ENCODE assay signal across 1 cellular context in the genomic region with DNA sequence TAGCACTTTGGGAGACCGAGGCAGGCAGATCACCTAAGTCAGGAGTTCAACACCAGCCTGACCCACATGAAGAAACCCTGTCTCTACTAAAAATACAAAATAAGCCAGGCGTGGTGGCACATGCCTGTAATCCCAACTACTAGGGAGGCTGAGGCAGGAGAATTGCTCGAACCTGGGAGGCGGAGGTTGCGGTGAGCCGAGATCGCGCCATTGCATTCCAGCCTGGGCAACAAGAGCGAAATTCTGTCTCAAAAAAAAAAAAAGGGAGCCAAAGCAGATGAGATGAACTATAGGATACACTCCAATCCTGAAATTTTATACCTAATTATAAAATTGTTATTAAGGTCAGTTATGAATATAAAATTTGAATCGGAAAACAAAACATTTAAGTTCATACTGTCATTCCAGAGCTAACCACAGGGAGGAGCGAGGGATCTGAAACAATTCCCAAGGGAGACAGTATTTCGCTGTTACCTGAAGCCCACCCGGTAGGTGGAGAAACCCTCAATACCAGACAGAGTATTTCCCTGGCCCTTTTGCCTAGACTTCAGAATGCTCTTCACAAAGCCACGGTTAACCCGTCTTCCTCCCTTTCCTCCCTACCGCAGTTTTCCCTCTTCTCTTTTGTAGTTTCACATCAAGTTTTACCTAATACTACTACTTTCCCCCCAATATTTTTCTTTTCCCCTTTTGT.
TF ChIP-seq lines count a peak whose summit lies in the region.

No MANE protein-coding gene starts in this region.

TF ChIP-seq in HepG2, 621 proteins besides CTCF, POLR2A, EP300 and RAD21 (continued from another document and continues in another):
- TF ChIP-seq, protein P1, sequence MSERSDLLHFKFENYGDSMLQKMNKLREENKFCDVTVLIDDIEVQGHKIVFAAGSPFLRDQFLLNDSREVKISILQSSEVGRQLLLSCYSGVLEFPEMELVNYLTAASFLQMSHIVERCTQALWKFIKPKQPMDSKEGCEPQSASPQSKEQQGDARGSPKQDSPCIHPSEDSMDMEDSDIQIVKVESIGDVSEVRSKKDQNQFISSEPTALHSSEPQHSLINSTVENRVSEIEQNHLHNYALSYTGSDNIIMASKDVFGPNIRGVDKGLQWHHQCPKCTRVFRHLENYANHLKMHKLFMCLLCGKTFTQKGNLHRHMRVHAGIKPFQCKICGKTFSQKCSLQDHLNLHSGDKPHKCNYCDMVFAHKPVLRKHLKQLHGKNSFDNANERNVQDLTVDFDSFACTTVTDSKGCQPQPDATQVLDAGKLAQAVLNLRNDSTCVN (CRISPR knock-in tag; IDR thresholded peaks at IDR 0.05; ENCODE audit: borderline replicate concordance), result no peak
- TF ChIP-seq GATAD2A (CRISPR knock-in tag; IDR thresholded peaks at IDR 0.05) (peak; percentile 28; the same call in 1 of the 2 replicates), CCDC6 (CRISPR knock-in tag; IDR thresholded peaks at IDR 0.05) (no peak), ZNF432 (CRISPR knock-in tag; IDR thresholded peaks at IDR 0.05; ENCODE audit: borderline replicate concordance) (no peak), HNRNPLL (IDR thresholded peaks at IDR 0.05; ENCODE audit: low read depth, low read length, poor library complexity, severe bottlenecking) (no peak), PPARG (CRISPR knock-in tag; conservative IDR thresholded peaks at IDR 0.05) (peak; percentile 66; the same call in 1 of the 2 replicates), HCFC1 (IDR thresholded peaks at IDR 0.05; ENCODE audit: low read depth, low read length) (no peak), TAF1 (CRISPR knock-in tag; IDR thresholded peaks at IDR 0.05) (no peak), ZFP62 (CRISPR knock-in tag; IDR thresholded peaks at IDR 0.05) (no peak), SAP130 (CRISPR knock-in tag; IDR thresholded peaks at IDR 0.05; ENCODE audit: low read depth) (peak; percentile 74; the same call in 1 of the 2 replicates), SMARCC2 (IDR thresholded peaks at IDR 0.05) (no peak), GPN1 (CRISPR knock-in tag; IDR thresholded peaks at IDR 0.05; ENCODE audit: borderline replicate concordance) (no peak), MTF1 (CRISPR knock-in tag; IDR thresholded peaks at IDR 0.05) (no peak), NRL (CRISPR knock-in tag; IDR thresholded peaks at IDR 0.05; ENCODE audit: borderline replicate concordance) (no peak), ZNF672 (CRISPR knock-in tag; IDR thresholded peaks at IDR 0.05) (no peak), KLF16 (CRISPR knock-in tag; IDR thresholded peaks at IDR 0.05) (peak in 1 of 2 experiments; percentile 50; a peak in 1 of 4 replicates), SNRNP70 (IDR thresholded peaks at IDR 0.05; ENCODE audit: low read depth, low read length) (no peak), ZNF256 (CRISPR knock-in tag; conservative IDR thresholded peaks at IDR 0.05) (no peak), ZNF441 (CRISPR knock-in tag; IDR thresholded peaks at IDR 0.05; ENCODE audit: borderline replicate concordance) (0 out of 2 replicates have a peak, but pooled peaks have one; percentile 31), ZNF484 (CRISPR knock-in tag; IDR thresholded peaks at IDR 0.05; ENCODE audit: borderline replicate concordance, low read depth) (no peak), ZSCAN12 (CRISPR knock-in tag; IDR thresholded peaks at IDR 0.05) (no peak), NBN (conservative IDR thresholded peaks at IDR 0.05) (no peak), TARDBP (CRISPR knock-in tag; IDR thresholded peaks at IDR 0.05) (no peak), KAT7 (CRISPR knock-in tag; IDR thresholded peaks at IDR 0.05; ENCODE audit: borderline replicate concordance) (peak; percentile 67; the same call in 1 of the 2 replicates), HOXA3 (CRISPR knock-in tag; IDR thresholded peaks at IDR 0.05) (no peak), HDAC1 (CRISPR knock-in tag; IDR thresholded peaks at IDR 0.05) (no peak), ETV5 (CRISPR knock-in tag; IDR thresholded peaks at IDR 0.05; ENCODE audit: borderline replicate concordance) (no peak; the same call in 1 of the 2 replicates), ZNF263 (CRISPR knock-in tag; IDR thresholded peaks at IDR 0.05) (no peak), NPAS2 (CRISPR knock-in tag; IDR thresholded peaks at IDR 0.05; ENCODE audit: borderline replicate concordance) (no peak), STAG1 (CRISPR knock-in tag; IDR thresholded peaks at IDR 0.05) (peak; percentile 87), SKI (IDR thresholded peaks at IDR 0.05; ENCODE audit: partially characterized antibody) (no peak), SMC3 (IDR thresholded peaks at IDR 0.05; ENCODE audit: low read length) (peak; percentile 96), ZIK1 (CRISPR knock-in tag; IDR thresholded peaks at IDR 0.05; ENCODE audit: borderline replicate concordance, low read depth) (no peak), ZSCAN25 (CRISPR knock-in tag; IDR thresholded peaks at IDR 0.05) (no peak), RAD51 (IDR thresholded peaks at IDR 0.05; ENCODE audit: borderline replicate concordance) (no peak), HES4 (CRISPR knock-in tag; IDR thresholded peaks at IDR 0.05; ENCODE audit: borderline replicate concordance) (no peak)
- TF ChIP-seq, protein P2, sequence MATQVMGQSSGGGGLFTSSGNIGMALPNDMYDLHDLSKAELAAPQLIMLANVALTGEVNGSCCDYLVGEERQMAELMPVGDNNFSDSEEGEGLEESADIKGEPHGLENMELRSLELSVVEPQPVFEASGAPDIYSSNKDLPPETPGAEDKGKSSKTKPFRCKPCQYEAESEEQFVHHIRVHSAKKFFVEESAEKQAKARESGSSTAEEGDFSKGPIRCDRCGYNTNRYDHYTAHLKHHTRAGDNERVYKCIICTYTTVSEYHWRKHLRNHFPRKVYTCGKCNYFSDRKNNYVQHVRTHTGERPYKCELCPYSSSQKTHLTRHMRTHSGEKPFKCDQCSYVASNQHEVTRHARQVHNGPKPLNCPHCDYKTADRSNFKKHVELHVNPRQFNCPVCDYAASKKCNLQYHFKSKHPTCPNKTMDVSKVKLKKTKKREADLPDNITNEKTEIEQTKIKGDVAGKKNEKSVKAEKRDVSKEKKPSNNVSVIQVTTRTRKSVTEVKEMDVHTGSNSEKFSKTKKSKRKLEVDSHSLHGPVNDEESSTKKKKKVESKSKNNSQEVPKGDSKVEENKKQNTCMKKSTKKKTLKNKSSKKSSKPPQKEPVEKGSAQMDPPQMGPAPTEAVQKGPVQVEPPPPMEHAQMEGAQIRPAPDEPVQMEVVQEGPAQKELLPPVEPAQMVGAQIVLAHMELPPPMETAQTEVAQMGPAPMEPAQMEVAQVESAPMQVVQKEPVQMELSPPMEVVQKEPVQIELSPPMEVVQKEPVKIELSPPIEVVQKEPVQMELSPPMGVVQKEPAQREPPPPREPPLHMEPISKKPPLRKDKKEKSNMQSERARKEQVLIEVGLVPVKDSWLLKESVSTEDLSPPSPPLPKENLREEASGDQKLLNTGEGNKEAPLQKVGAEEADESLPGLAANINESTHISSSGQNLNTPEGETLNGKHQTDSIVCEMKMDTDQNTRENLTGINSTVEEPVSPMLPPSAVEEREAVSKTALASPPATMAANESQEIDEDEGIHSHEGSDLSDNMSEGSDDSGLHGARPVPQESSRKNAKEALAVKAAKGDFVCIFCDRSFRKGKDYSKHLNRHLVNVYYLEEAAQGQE (IDR thresholded peaks at IDR 0.05; ENCODE audit: borderline replicate concordance in 1 of 2, low read depth in 1 of 2, low read length in 2 of 2), result no peak
- TF ChIP-seq, protein P3, sequence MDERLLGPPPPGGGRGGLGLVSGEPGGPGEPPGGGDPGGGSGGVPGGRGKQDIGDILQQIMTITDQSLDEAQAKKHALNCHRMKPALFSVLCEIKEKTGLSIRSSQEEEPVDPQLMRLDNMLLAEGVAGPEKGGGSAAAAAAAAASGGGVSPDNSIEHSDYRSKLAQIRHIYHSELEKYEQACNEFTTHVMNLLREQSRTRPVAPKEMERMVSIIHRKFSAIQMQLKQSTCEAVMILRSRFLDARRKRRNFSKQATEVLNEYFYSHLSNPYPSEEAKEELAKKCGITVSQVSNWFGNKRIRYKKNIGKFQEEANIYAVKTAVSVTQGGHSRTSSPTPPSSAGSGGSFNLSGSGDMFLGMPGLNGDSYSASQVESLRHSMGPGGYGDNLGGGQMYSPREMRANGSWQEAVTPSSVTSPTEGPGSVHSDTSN (CRISPR knock-in tag; IDR thresholded peaks at IDR 0.05), result no peak
- TF ChIP-seq, protein P4, sequence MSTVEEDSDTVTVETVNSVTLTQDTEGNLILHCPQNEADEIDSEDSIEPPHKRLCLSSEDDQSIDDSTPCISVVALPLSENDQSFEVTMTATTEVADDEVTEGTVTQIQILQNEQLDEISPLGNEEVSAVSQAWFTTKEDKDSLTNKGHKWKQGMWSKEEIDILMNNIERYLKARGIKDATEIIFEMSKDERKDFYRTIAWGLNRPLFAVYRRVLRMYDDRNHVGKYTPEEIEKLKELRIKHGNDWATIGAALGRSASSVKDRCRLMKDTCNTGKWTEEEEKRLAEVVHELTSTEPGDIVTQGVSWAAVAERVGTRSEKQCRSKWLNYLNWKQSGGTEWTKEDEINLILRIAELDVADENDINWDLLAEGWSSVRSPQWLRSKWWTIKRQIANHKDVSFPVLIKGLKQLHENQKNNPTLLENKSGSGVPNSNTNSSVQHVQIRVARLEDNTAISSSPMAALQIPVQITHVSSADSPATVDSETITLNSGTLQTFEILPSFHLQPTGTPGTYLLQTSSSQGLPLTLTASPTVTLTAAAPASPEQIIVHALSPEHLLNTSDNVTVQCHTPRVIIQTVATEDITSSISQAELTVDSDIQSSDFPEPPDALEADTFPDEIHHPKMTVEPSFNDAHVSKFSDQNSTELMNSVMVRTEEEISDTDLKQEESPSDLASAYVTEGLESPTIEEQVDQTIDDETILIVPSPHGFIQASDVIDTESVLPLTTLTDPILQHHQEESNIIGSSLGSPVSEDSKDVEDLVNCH (CRISPR knock-in tag; IDR thresholded peaks at IDR 0.05), result no peak
- TF ChIP-seq, protein P5, sequence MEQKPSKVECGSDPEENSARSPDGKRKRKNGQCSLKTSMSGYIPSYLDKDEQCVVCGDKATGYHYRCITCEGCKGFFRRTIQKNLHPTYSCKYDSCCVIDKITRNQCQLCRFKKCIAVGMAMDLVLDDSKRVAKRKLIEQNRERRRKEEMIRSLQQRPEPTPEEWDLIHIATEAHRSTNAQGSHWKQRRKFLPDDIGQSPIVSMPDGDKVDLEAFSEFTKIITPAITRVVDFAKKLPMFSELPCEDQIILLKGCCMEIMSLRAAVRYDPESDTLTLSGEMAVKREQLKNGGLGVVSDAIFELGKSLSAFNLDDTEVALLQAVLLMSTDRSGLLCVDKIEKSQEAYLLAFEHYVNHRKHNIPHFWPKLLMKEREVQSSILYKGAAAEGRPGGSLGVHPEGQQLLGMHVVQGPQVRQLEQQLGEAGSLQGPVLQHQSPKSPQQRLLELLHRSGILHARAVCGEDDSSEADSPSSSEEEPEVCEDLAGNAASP (CRISPR knock-in tag; IDR thresholded peaks at IDR 0.05; ENCODE audit: borderline replicate concordance), result 0 out of 2 replicates have a peak, but pooled peaks have one; percentile 48
- TF ChIP-seq, protein P6, sequence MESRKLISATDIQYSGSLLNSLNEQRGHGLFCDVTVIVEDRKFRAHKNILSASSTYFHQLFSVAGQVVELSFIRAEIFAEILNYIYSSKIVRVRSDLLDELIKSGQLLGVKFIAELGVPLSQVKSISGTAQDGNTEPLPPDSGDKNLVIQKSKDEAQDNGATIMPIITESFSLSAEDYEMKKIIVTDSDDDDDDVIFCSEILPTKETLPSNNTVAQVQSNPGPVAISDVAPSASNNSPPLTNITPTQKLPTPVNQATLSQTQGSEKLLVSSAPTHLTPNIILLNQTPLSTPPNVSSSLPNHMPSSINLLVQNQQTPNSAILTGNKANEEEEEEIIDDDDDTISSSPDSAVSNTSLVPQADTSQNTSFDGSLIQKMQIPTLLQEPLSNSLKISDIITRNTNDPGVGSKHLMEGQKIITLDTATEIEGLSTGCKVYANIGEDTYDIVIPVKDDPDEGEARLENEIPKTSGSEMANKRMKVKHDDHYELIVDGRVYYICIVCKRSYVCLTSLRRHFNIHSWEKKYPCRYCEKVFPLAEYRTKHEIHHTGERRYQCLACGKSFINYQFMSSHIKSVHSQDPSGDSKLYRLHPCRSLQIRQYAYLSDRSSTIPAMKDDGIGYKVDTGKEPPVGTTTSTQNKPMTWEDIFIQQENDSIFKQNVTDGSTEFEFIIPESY (CRISPR knock-in tag; IDR thresholded peaks at IDR 0.05), result peak; percentile 87
- TF ChIP-seq, protein P7, sequence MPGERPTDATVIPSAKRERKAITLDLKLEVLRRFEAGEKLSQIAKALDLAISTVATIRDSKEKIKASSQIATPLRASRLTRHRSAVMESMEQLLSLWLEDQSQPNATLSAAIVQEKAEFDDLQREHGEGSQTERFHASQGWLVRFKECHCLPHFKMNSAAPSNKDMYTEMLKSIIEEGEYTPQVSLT (CRISPR knock-in tag; IDR thresholded peaks at IDR 0.05; ENCODE audit: borderline replicate concordance, low read depth), result no peak
- TF ChIP-seq, protein P8, sequence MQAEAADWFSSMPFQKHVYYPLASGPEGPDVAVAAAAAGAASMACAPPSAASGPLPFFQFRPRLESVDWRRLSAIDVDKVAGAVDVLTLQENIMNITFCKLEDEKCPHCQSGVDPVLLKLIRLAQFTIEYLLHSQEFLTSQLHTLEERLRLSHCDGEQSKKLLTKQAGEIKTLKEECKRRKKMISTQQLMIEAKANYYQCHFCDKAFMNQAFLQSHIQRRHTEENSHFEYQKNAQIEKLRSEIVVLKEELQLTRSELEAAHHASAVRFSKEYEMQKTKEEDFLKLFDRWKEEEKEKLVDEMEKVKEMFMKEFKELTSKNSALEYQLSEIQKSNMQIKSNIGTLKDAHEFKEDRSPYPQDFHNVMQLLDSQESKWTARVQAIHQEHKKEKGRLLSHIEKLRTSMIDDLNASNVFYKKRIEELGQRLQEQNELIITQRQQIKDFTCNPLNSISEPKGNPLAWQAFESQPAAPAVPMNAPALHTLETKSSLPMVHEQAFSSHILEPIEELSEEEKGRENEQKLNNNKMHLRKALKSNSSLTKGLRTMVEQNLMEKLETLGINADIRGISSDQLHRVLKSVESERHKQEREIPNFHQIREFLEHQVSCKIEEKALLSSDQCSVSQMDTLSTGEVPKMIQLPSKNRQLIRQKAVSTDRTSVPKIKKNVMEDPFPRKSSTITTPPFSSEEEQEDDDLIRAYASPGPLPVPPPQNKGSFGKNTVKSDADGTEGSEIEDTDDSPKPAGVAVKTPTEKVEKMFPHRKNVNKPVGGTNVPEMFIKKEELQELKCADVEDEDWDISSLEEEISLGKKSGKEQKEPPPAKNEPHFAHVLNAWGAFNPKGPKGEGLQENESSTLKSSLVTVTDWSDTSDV (CRISPR knock-in tag; IDR thresholded peaks at IDR 0.05), result no peak
- TF ChIP-seq, protein P9, sequence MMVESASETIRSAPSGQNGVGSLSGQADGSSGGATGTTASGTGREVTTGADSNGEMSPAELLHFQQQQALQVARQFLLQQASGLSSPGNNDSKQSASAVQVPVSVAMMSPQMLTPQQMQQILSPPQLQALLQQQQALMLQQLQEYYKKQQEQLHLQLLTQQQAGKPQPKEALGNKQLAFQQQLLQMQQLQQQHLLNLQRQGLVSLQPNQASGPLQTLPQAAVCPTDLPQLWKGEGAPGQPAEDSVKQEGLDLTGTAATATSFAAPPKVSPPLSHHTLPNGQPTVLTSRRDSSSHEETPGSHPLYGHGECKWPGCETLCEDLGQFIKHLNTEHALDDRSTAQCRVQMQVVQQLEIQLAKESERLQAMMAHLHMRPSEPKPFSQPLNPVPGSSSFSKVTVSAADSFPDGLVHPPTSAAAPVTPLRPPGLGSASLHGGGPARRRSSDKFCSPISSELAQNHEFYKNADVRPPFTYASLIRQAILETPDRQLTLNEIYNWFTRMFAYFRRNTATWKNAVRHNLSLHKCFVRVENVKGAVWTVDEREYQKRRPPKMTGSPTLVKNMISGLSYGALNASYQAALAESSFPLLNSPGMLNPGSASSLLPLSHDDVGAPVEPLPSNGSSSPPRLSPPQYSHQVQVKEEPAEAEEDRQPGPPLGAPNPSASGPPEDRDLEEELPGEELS (CRISPR knock-in tag; IDR thresholded peaks at IDR 0.05), result no peak
